ENCODE assay signal across 1 cellular context in the genomic region with DNA sequence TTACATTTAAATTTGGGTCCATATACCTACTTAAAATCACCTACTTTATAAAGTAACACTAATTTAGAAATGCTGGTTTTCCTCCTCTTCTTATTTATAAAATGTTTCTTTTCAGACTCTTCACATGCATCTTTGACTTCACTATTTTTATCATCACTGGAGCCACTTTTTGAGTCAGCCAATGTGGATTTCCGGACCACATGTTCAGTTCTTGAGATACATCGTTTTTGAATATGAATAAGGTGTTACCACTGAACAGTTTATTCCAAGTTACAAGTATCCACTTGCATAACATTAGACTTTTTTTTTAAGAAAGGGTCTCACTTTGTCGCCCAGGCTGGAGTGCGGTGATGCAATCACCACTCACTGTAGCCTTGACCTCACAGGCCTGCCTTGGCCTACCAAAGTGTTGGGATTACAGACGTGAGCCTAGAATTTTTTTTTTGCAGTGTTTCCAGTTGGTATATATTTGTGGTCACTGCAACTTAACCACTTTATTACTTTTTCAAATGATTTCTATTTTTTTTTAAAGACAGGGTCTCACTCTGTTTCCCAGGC.
TF ChIP-seq lines count a peak whose summit lies in the region.

No MANE protein-coding gene starts in this region.

TF ChIP-seq in GM12878, 131 proteins besides CTCF, POLR2A, EP300 and RAD21:
- TF ChIP-seq EZH2 (IDR thresholded peaks at IDR 0.05; ENCODE audit: borderline replicate concordance, control insufficient read depth, low read depth, low read length) (no peak), RUNX3 (IDR thresholded peaks at IDR 0.05; ENCODE audit: low read length) (peak; percentile 82), RELA (IDR thresholded peaks at IDR 0.05; ENCODE audit: borderline replicate concordance, partially characterized antibody) (no peak), MYB (IDR thresholded peaks at IDR 0.05; ENCODE audit: borderline replicate concordance, low read depth, low read length) (no peak), NFIC (IDR thresholded peaks at IDR 0.05; ENCODE audit: low read depth, low read length) (peak; percentile 72), SMAD1 (IDR thresholded peaks at IDR 0.05; ENCODE audit: low read depth, partially characterized antibody) (no peak), MYC (IDR thresholded peaks at IDR 0.05; ENCODE audit: insufficient read depth, insufficient read length, insufficient replicate concordance, low read length, severe bottlenecking) (no peak), ZZZ3 (IDR thresholded peaks at IDR 0.05; ENCODE audit: control insufficient read depth, insufficient read length, low read depth) (no peak), SRF (IDR thresholded peaks at IDR 0.05; ENCODE audit: low read depth in 2 of 2, low read length in 2 of 2) (no peak), ZNF217 (IDR thresholded peaks at IDR 0.05) (no peak), PAX5 (IDR thresholded peaks at IDR 0.05; ENCODE audit: borderline replicate concordance, low read depth, low read length) (no peak), TBL1XR1 (IDR thresholded peaks at IDR 0.05; ENCODE audit: low read depth, low read length) (no peak), RB1 (IDR thresholded peaks at IDR 0.05; ENCODE audit: borderline replicate concordance) (no peak), SP1 (IDR thresholded peaks at IDR 0.05; ENCODE audit: low read depth, low read length) (no peak), POU2F2 (IDR thresholded peaks at IDR 0.05; ENCODE audit: borderline replicate concordance, low read depth, low read length) (no peak), FOXM1 (IDR thresholded peaks at IDR 0.05; ENCODE audit: low read depth, low read length) (0 out of 2 replicates have a peak, but pooled peaks have one; percentile 28), MEF2A (IDR thresholded peaks at IDR 0.05; ENCODE audit: insufficient read depth, low read depth, low read length) (peak; percentile 84; the same call in 1 of the 2 replicates), BHLHE40 (IDR thresholded peaks at IDR 0.05; ENCODE audit: borderline replicate concordance in 1 of 2, low read depth in 2 of 2, low read length in 1 of 2) (no peak), HDAC2 (IDR thresholded peaks at IDR 0.05) (no peak), CREM (IDR thresholded peaks at IDR 0.05; ENCODE audit: low read depth) (peak; percentile 52; the same call in 1 of the 2 replicates), NBN (IDR thresholded peaks at IDR 0.05) (no peak), TAF1 (IDR thresholded peaks at IDR 0.05; ENCODE audit: borderline replicate concordance, low read depth, low read length) (no peak), EED (IDR thresholded peaks at IDR 0.05; ENCODE audit: low read depth) (no peak), USF1 (IDR thresholded peaks at IDR 0.05; ENCODE audit: borderline replicate concordance, extremely low read length, insufficient read depth, low read depth, low read length) (no peak), REST (IDR thresholded peaks at IDR 0.05; ENCODE audit: low read depth, low read length) (no peak), POLR2AphosphoS2 (IDR thresholded peaks at IDR 0.05; ENCODE audit: low read depth, low read length) (no peak), E2F4 (IDR thresholded peaks at IDR 0.05; ENCODE audit: low read depth, low read length) (no peak), IKZF2 (IDR thresholded peaks at IDR 0.05) (no peak), ZBTB11 (CRISPR knock-in tag; IDR thresholded peaks at IDR 0.05) (no peak), ZBTB33 (IDR thresholded peaks at IDR 0.05) (no peak), MEF2B (IDR thresholded peaks at IDR 0.05; ENCODE audit: partially characterized antibody, poor library complexity, severe bottlenecking) (peak; percentile 19), DPF2 (IDR thresholded peaks at IDR 0.05) (no peak), JUNB (IDR thresholded peaks at IDR 0.05) (peak; percentile 81), USF2 (IDR thresholded peaks at IDR 0.05; ENCODE audit: borderline replicate concordance, low read depth, low read length) (no peak)
- TF ChIP-seq, protein P1, sequence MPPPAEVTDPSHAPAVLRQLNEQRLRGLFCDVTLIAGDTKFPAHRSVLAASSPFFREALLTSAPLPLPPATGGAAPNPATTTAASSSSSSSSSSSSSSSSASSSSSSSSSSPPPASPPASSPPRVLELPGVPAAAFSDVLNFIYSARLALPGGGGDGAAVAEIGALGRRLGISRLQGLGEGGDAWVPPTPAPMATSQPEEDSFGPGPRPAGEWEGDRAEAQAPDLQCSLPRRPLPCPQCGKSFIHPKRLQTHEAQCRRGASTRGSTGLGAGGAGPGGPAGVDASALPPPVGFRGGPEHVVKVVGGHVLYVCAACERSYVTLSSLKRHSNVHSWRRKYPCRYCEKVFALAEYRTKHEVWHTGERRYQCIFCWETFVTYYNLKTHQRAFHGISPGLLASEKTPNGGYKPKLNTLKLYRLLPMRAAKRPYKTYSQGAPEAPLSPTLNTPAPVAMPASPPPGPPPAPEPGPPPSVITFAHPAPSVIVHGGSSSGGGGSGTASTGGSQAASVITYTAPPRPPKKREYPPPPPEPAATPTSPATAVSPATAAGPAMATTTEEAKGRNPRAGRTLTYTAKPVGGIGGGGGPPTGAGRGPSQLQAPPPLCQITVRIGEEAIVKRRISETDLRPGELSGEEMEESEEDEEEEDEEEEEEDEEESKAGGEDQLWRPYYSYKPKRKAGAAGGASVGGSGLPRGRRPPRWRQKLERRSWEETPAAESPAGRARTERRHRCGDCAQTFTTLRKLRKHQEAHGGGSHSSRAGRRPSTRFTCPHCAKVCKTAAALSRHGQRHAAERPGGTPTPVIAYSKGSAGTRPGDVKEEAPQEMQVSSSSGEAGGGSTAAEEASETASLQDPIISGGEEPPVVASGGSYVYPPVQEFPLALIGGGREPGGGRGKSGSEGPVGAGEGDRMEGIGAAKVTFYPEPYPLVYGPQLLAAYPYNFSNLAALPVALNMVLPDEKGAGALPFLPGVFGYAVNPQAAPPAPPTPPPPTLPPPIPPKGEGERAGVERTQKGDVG (CRISPR knock-in tag; IDR thresholded peaks at IDR 0.05): no peak
- TF ChIP-seq, protein P2, sequence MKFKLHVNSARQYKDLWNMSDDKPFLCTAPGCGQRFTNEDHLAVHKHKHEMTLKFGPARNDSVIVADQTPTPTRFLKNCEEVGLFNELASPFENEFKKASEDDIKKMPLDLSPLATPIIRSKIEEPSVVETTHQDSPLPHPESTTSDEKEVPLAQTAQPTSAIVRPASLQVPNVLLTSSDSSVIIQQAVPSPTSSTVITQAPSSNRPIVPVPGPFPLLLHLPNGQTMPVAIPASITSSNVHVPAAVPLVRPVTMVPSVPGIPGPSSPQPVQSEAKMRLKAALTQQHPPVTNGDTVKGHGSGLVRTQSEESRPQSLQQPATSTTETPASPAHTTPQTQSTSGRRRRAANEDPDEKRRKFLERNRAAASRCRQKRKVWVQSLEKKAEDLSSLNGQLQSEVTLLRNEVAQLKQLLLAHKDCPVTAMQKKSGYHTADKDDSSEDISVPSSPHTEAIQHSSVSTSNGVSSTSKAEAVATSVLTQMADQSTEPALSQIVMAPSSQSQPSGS (IDR thresholded peaks at IDR 0.05; ENCODE audit: low read length): peak; percentile 45; the same call in 1 of the 2 replicates
- TF ChIP-seq, protein P3, sequence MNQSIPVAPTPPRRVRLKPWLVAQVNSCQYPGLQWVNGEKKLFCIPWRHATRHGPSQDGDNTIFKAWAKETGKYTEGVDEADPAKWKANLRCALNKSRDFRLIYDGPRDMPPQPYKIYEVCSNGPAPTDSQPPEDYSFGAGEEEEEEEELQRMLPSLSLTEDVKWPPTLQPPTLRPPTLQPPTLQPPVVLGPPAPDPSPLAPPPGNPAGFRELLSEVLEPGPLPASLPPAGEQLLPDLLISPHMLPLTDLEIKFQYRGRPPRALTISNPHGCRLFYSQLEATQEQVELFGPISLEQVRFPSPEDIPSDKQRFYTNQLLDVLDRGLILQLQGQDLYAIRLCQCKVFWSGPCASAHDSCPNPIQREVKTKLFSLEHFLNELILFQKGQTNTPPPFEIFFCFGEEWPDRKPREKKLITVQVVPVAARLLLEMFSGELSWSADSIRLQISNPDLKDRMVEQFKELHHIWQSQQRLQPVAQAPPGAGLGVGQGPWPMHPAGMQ (IDR thresholded peaks at IDR 0.05; ENCODE audit: borderline replicate concordance): no peak
TF ChIP-seq in GM12878: peak in this region for 8.
